Comparison of ENCODE assay signal across 20 cellular contexts in genomic region chr1:44436401-44437394, GRCh38. TPM values are rescaled to one million over a fixed set of nuclear protein-coding genes. Genes with fewer than 3 reads are reported as not detected.
A peak's percentile ranks its signal among the peaks of the same experiment; 100 is the strongest.
DNase-seq lines count a peak whose midpoint lies in the region; ATAC-seq, FAIRE-seq and TF ChIP-seq lines count a peak whose summit lies in the region.
"Had no signal": no experiment of that assay in that cellular context is flagged by ENCODE, and none has a peak within 500 bp of the region (broad histone marks: within the 10 kb centered on the region; RNA-seq: fewer than 3 reads in every experiment).

No MANE protein-coding gene starts in this region.

- peaks cover 42% of the 10 kb centered on the region for H3K4me1 ChIP-seq in GM23338 (ENCODE audit: insufficient read depth)
- H3K4me1 ChIP-seq in small intestine (ENCODE audit: control insufficient read depth in 2 of 2, insufficient read depth in 1 of 2, low read depth in 1 of 2, low read length in 1 of 2): peaks cover 0 to 3% of the 10 kb centered on the region in 2 donors
- H3K4me1 ChIP-seq: gastroesophageal sphincter had no signal

- H3K27me3 Mint-ChIP-seq in GM23338 (ENCODE audit: insufficient read depth, low read depth, poor library complexity) (peaks cover 5% of the 10 kb centered on the region), immature natural killer cell (ENCODE audit: low read depth in 3 of 3) (peaks cover 1 to 6% (median 2%) of the 10 kb centered on the region in 3 donors), T-helper 17 cell (peaks cover 25% of the 10 kb centered on the region)
- H3K27me3 Mint-ChIP-seq: stimulated activated naive CD8-positive, alpha-beta T cell treated with anti-CD3 and anti-CD28 coated beads, Interleukin-15, amount 100 ng/mL, for 72 hours had no signal

- H3K4me1 Mint-ChIP-seq in GM23338 (peaks cover 39% of the 10 kb centered on the region), immature natural killer cell (no peaks in the 10 kb centered on the region), T-helper 17 cell (no peaks in the 10 kb centered on the region)
- H3K4me1 Mint-ChIP-seq: activated CD4-positive, alpha-beta T cell treated with anti-CD3 and anti-CD28 coated beads, Interleukin-2, amount 10 ng/mL, durations not matched to agents 7 days and 5 days; activated naive CD8-positive, alpha-beta T cell treated with anti-CD3 and anti-CD28 coated beads, Interleukin-2, amount 10 ng/mL, durations not matched to agents 7 days and 5 days had no signal

- H3F3A ChIP-seq in GM23338 (replicated peaks; ENCODE audit: low read depth): no peaks in the 10 kb centered on the region; the same call in 1 of the 2 replicates

- H3K27me3 ChIP-seq in GM23338 (ENCODE audit: insufficient read depth) (no peaks in the 10 kb centered on the region), small intestine (ENCODE audit: control insufficient read depth in 2 of 2, insufficient read depth in 2 of 2, low read length in 2 of 2) (no peaks in the 10 kb centered on the region)
- H3K27me3 ChIP-seq: ovary had no signal

- no peaks in the 10 kb centered on the region for H3K9me2 ChIP-seq in GM23338 (ENCODE audit: insufficient read depth)

- no peak for FAIRE-seq in small intestine (lab: Jason Lieb, UNC)
- FAIRE-seq: endothelial cell of umbilical vein had no signal

- WGBS in small intestine, 3 donors: 39 to 59% (median 46%) methylated on average over 9 of the region's 9 CpGs

- ATAC-seq in GM23338 (peak; percentile 71), T-helper 17 cell (no peak)
- ATAC-seq: gastroesophageal sphincter; stimulated activated naive CD8-positive, alpha-beta T cell treated with anti-CD3 and anti-CD28 coated beads, Interleukin-15, amount 100 ng/mL, for 72 hours had no signal

- no peak for TF ChIP-seq CTCF in GM23338 (conservative IDR thresholded peaks at IDR 0.05; ENCODE audit: low read depth in 2 of 2)

- H3K36me3 Mint-ChIP-seq in GM23338 (ENCODE audit: low read depth): peaks cover 10% of the 10 kb centered on the region; the same call in 2 of the 3 replicates
- no peaks in the 10 kb centered on the region for H3K36me3 Mint-ChIP-seq in immature natural killer cell
- no peaks in the 10 kb centered on the region for H3K36me3 Mint-ChIP-seq in T-helper 17 cell (ENCODE audit: low read depth)
- H3K36me3 Mint-ChIP-seq: activated naive CD8-positive, alpha-beta T cell treated with anti-CD3 and anti-CD28 coated beads, Interleukin-2, amount 10 ng/mL, durations not matched to agents 7 days and 5 days had no signal

- peak overlapping the region; percentile 0; the same call in 1 of the 2 replicates for H3K27ac ChIP-seq in GM23338 (ENCODE audit: low read depth)
- no peak overlapping the region for H3K27ac ChIP-seq in small intestine (ENCODE audit: low read depth in 1 of 2, low read length in 1 of 2)
- H3K27ac ChIP-seq: C4-2B, gastroesophageal sphincter, HL-60, ovary had no signal

- H3K4me3 Mint-ChIP-seq in GM23338 (no peak overlapping the region), immature natural killer cell (no peak overlapping the region), T-helper 17 cell (no peak overlapping the region)
- H3K4me3 Mint-ChIP-seq: activated CD4-positive, alpha-beta T cell treated with anti-CD3 and anti-CD28 coated beads, Interleukin-2, amount 10 ng/mL, durations not matched to agents 7 days and 5 days; activated naive CD8-positive, alpha-beta T cell treated with anti-CD3 and anti-CD28 coated beads, Interleukin-2, amount 10 ng/mL, durations not matched to agents 7 days and 5 days; HFFc6; stimulated activated naive CD8-positive, alpha-beta T cell treated with anti-CD3 and anti-CD28 coated beads, Interleukin-15, amount 100 ng/mL, for 72 hours; T-helper 2 cell treated with Interferon-gamma antibody and Interleukin-4, amounts not matched to agents 5 μg/mL and 100 μg/mL, for 36 hours had no signal

- peaks cover 25% of the 10 kb centered on the region for H3K79me2 ChIP-seq in GM23338 (replicated peaks; ENCODE audit: insufficient read depth)

- H3K27ac Mint-ChIP-seq in GM23338 (no peak overlapping the region; the same call in 1 of the 2 replicates), immature natural killer cell (no peak overlapping the region), T-helper 17 cell (no peak overlapping the region)
- H3K27ac Mint-ChIP-seq: activated CD4-positive, alpha-beta T cell treated with anti-CD3 and anti-CD28 coated beads, Interleukin-2, amount 10 ng/mL, durations not matched to agents 7 days and 5 days; activated naive CD8-positive, alpha-beta T cell treated with anti-CD3 and anti-CD28 coated beads, Interleukin-2, amount 10 ng/mL, durations not matched to agents 7 days and 5 days; HFFc6; T-helper 2 cell treated with Interferon-gamma antibody and Interleukin-4, amounts not matched to agents 5 μg/mL and 100 μg/mL, for 36 hours had no signal

- H2AFZ ChIP-seq in GM23338: no peak overlapping the region

- H3K4me3 ChIP-seq in GM23338 (no peak overlapping the region), small intestine (ENCODE audit: low read depth in 1 of 2, low read length in 2 of 2) (no peak overlapping the region)
- H3K4me3 ChIP-seq: gastroesophageal sphincter, ovary had no signal

- DNase-seq in GM23338 (ENCODE audit: low spot score): no peak
- peak; percentile 42 for DNase-seq in NCI-H2227 (lab: John Stamatoyannopoulos, UW; ENCODE audit: unreplicated experiment)
- peak; percentile 46 for DNase-seq in iPS-NIHi7 (ENCODE audit: extremely low spot score)
- DNase-seq in small intestine: peak; percentile 65
- no peak for DNase-seq in AG20443 (ENCODE audit: low spot score)
- no peak for DNase-seq in immature natural killer cell
- DNase-seq in T-helper 17 cell: no peak
- DNase-seq: activated CD4-positive, alpha-beta T cell treated with anti-CD3 and anti-CD28 coated beads, Interleukin-2, amount 10 ng/mL, durations not matched to agents 7 days and 5 days; activated naive CD8-positive, alpha-beta T cell treated with anti-CD3 and anti-CD28 coated beads, Interleukin-2, amount 10 ng/mL, durations not matched to agents 7 days and 5 days; activated T-cell treated with anti-CD3 and anti-CD28 coated beads, Interleukin-2, amount 50 U/mL, for 1 hour; GDM1; HFFc6; NCI-H82; ovary; stimulated activated naive CD8-positive, alpha-beta T cell treated with anti-CD3 and anti-CD28 coated beads, Interleukin-15, amount 100 ng/mL, for 72 hours had no signal

- H3K36me3 ChIP-seq in GM23338 (ENCODE audit: insufficient read depth) (no peaks in the 10 kb centered on the region), small intestine (ENCODE audit: control insufficient read depth in 2 of 2, insufficient read depth in 2 of 2, low read length in 2 of 2) (no peaks in the 10 kb centered on the region)
- H3K36me3 ChIP-seq: gastroesophageal sphincter, ovary had no signal

- H3K4me2 ChIP-seq in GM23338: 0 out of 2 replicates have a peak overlapping the region, but pooled peaks have one; percentile 5

- H3K9me3 Mint-ChIP-seq in GM23338 (no peaks in the 10 kb centered on the region), immature natural killer cell (no peaks in the 10 kb centered on the region)
- H3K9me3 Mint-ChIP-seq: activated CD4-positive, alpha-beta T cell treated with anti-CD3 and anti-CD28 coated beads, Interleukin-2, amount 10 ng/mL, durations not matched to agents 7 days and 5 days; activated naive CD8-positive, alpha-beta T cell treated with anti-CD3 and anti-CD28 coated beads, Interleukin-2, amount 10 ng/mL, durations not matched to agents 7 days and 5 days; HFFc6; stimulated activated naive CD8-positive, alpha-beta T cell treated with anti-CD3 and anti-CD28 coated beads, Interleukin-15, amount 100 ng/mL, for 72 hours; T-helper 2 cell treated with Interferon-gamma antibody and Interleukin-4, amounts not matched to agents 5 μg/mL and 100 μg/mL, for 36 hours had no signal

- H3K9me3 ChIP-seq in small intestine (ENCODE audit: control insufficient read depth, low read depth) (no peaks in the 10 kb centered on the region), T-helper 17 cell (ENCODE audit: control insufficient read depth, low read length, poor library complexity, severe bottlenecking) (no peaks in the 10 kb centered on the region)
- H3K9me3 ChIP-seq: gastroesophageal sphincter, ovary had no signal

- peaks cover 6% of the 10 kb centered on the region; the same call in 1 of the 2 replicates for H4K20me1 ChIP-seq in GM23338 (replicated peaks; ENCODE audit: insufficient read depth)

TF ChIP-seq in GM23338, 12 proteins besides CTCF, POLR2A, EP300 and RAD21 (continues in another document):
- TF ChIP-seq ETS1 (IDR thresholded peaks at IDR 0.05) (no peak), POLR2AphosphoS5 (IDR thresholded peaks at IDR 0.05; ENCODE audit: low read depth) (no peak), STAT1 (IDR thresholded peaks at IDR 0.05; ENCODE audit: unreplicated experiment) (no peak), ZNF114 (CRISPR knock-in tag; IDR thresholded peaks at IDR 0.05) (no peak)

RNA-seq across cellular contexts. Expression of gene RNF220, which starts 31.6 kb away (rescaled TPM):
- total RNA-seq in GM23338 (2014; rRNA removed; shearing (Covaris generic)): 141 and 168 TPM in 2 replicates
- polyA plus RNA-seq in GM23338 (2016; fragmentation: Nextera tagmentation; extraction: Ambion mirVana) (63.6 and 72.8 TPM in 2 replicates), small intestine (10 to 100 TPM; 52.6 to 85.2 (median 64.6) TPM), immature natural killer cell (100 to 1,000 TPM in 1 of 3 donors, 10 to 100 TPM in 2; 69.4 to 107 (median 83.2) TPM)
- total RNA-seq in T-helper 17 cell: 10 to 100 TPM; 84.8 to 95.2 TPM

Comparison
In these comparisons a context has a peak if more than half of its experiments do, and no peak if none do; other contexts are left out.
1. DNase-seq: peak in NCI-H2227 (single experiment), iPS-NIHi7 (single experiment) and small intestine (single experiment); none in GM23338 (single experiment), AG20443 (single experiment), immature natural killer cell (0 of 3) and T-helper 17 cell (0 of 3).